In genomic region chr1:218866507-218866906, GRCh38 we compare ENCODE assay signal across 31 cellular contexts.
"Had no signal": no experiment of that assay in that cellular context is flagged by ENCODE, and none has a peak within 500 bp of the region (broad histone marks: within the 10 kb centered on the region; RNA-seq: fewer than 3 reads in every experiment).

No MANE protein-coding gene starts in this region.

- H3K36me3 Mint-ChIP-seq: activated CD4-positive, alpha-beta memory T cell treated with anti-CD3 and anti-CD28 coated beads for 36 hours; activated CD8-positive, alpha-beta memory T cell treated with anti-CD3 and anti-CD28 coated beads, Interleukin-2, amount 10 ng/mL, durations not matched to agents 7 days and 5 days; activated naive CD4-positive, alpha-beta T cell treated with anti-CD3 and anti-CD28 coated beads, Interleukin-2, amount 50 U/mL, for 24 hours; activated naive CD8-positive, alpha-beta T cell treated with anti-CD3 and anti-CD28 coated beads for 36 hours; brain had no signal

- H3K4me3 ChIP-seq: adrenal gland, breast epithelium, cardiac muscle cell, colonic mucosa had no signal

- H3K4me1 ChIP-seq: adrenal gland, breast epithelium, colonic mucosa had no signal

- H3K9me3 Mint-ChIP-seq: activated CD4-positive, alpha-beta T cell treated with anti-CD3 and anti-CD28 coated beads, Interleukin-2, amount 10 ng/mL, durations not matched to agents 24 days and 14 days; activated T-helper 1 cell treated with anti-CD3 and anti-CD28 coated beads, Interleukin-12 subunit alpha, Interleukin-12 subunit beta, Interleukin-2, Interleukin-4 antibody, amounts not matched to agents 30 ng/mL and 10 ng/mL and 1 ng/mL, durations not matched to agents 14 hours and 24 hours and 36 hours; activated T-helper 2 cell treated with anti-CD3 and anti-CD28 coated beads, Interferon-gamma antibody, Interleukin-2, Interleukin-4, amounts not matched to agents 10 μg/mL and 5 μg/mL and 100 μg/mL, durations not matched to agents 14 hours and 24 hours and 36 hours; T-helper 2 cell treated with Interferon-gamma antibody and Interleukin-4, amounts not matched to agents 5 μg/mL and 100 μg/mL, for 36 hours had no signal

- H3K27me3 ChIP-seq: adrenal gland, breast epithelium, cardiac muscle cell, colonic mucosa had no signal

- H3K4me1 Mint-ChIP-seq: activated B cell treated with CpG ODN at 0.5 μM for 24 hours; activated CD4-positive, alpha-beta T cell treated with anti-CD3 and anti-CD28 coated beads, Interleukin-2, amount 10 ng/mL, durations not matched to agents 24 days and 14 days; activated CD8-positive, alpha-beta memory T cell treated with anti-CD3 and anti-CD28 coated beads, Interleukin-2, amount 10 ng/mL, durations not matched to agents 7 days and 5 days; activated naive CD4-positive, alpha-beta T cell treated with anti-CD3 and anti-CD28 coated beads, Interleukin-2, amount 50 U/mL, for 24 hours; activated naive CD8-positive, alpha-beta T cell treated with anti-CD3 and anti-CD28 coated beads for 36 hours; activated naive CD8-positive, alpha-beta T cell treated with anti-CD3 and anti-CD28 coated beads, Interleukin-2, amount 50 U/mL, for 24 hours; T-helper 17 cell had no signal

- H3K27ac ChIP-seq: adrenal gland, breast epithelium, cardiac muscle cell, colonic mucosa, WERI-Rb-1 had no signal

- H3K27me3 Mint-ChIP-seq: activated B cell treated with CpG ODN at 0.5 μM for 24 hours; activated CD4-positive, alpha-beta memory T cell treated with anti-CD3 and anti-CD28 coated beads for 36 hours; activated CD4-positive, alpha-beta T cell treated with anti-CD3 and anti-CD28 coated beads, Interleukin-2, amount 10 ng/mL, durations not matched to agents 24 days and 14 days; activated CD8-positive, alpha-beta memory T cell treated with anti-CD3 and anti-CD28 coated beads, Interleukin-2, amount 10 ng/mL, durations not matched to agents 7 days and 5 days; activated naive CD4-positive, alpha-beta T cell treated with anti-CD3 and anti-CD28 coated beads, Interleukin-2, amount 50 U/mL, for 24 hours; activated naive CD8-positive, alpha-beta T cell treated with anti-CD3 and anti-CD28 coated beads for 36 hours; activated naive CD8-positive, alpha-beta T cell treated with anti-CD3 and anti-CD28 coated beads, Interleukin-2, amount 50 U/mL, for 24 hours; T-helper 17 cell had no signal

- H3K27ac Mint-ChIP-seq: activated B cell treated with CpG ODN at 0.5 μM for 24 hours; activated CD4-positive, alpha-beta memory T cell treated with anti-CD3 and anti-CD28 coated beads for 36 hours; activated CD4-positive, alpha-beta T cell treated with anti-CD3 and anti-CD28 coated beads, Interleukin-2, amount 10 ng/mL, durations not matched to agents 24 days and 14 days; activated CD8-positive, alpha-beta memory T cell treated with anti-CD3 and anti-CD28 coated beads, Interleukin-2, amount 10 ng/mL, durations not matched to agents 7 days and 5 days; activated CD8-positive, alpha-beta T cell treated with anti-CD3 and anti-CD28 coated beads, Interleukin-2, amount 10 ng/mL, durations not matched to agents 7 days and 5 days; activated naive CD4-positive, alpha-beta T cell treated with anti-CD3 and anti-CD28 coated beads for 36 hours; activated naive CD4-positive, alpha-beta T cell treated with anti-CD3 and anti-CD28 coated beads, Interleukin-2, amount 50 U/mL, for 24 hours; activated naive CD8-positive, alpha-beta T cell treated with anti-CD3 and anti-CD28 coated beads for 36 hours; activated naive CD8-positive, alpha-beta T cell treated with anti-CD3 and anti-CD28 coated beads, Interleukin-2, amount 50 U/mL, for 24 hours; activated T-helper 1 cell treated with anti-CD3 and anti-CD28 coated beads, Interleukin-12 subunit alpha, Interleukin-12 subunit beta, Interleukin-2, Interleukin-4 antibody, amounts not matched to agents 30 ng/mL and 10 ng/mL and 1 ng/mL, durations not matched to agents 14 hours and 24 hours and 36 hours; activated T-helper 2 cell treated with anti-CD3 and anti-CD28 coated beads, Interferon-gamma antibody, Interleukin-2, Interleukin-4, amounts not matched to agents 10 μg/mL and 5 μg/mL and 100 μg/mL, durations not matched to agents 14 hours and 24 hours and 36 hours; brain; T-helper 17 cell; T-helper 2 cell treated with Interferon-gamma antibody and Interleukin-4, amounts not matched to agents 5 μg/mL and 100 μg/mL, for 36 hours had no signal

- DNase-seq: activated B cell treated with CpG ODN at 0.5 μM for 24 hours; activated CD4-positive, alpha-beta memory T cell treated with anti-CD3 and anti-CD28 coated beads for 36 hours; activated CD4-positive, alpha-beta T cell treated with anti-CD3 and anti-CD28 coated beads, Interleukin-2, amount 10 ng/mL, durations not matched to agents 24 days and 14 days; activated CD8-positive, alpha-beta memory T cell treated with anti-CD3 and anti-CD28 coated beads, Interleukin-2, amount 10 ng/mL, durations not matched to agents 7 days and 5 days; activated CD8-positive, alpha-beta memory T cell treated with anti-CD3 and anti-CD28 coated beads, Interleukin-2, amount 50 U/mL, for 4 hours; activated CD8-positive, alpha-beta T cell treated with anti-CD3 and anti-CD28 coated beads, Interleukin-2, amount 10 ng/mL, durations not matched to agents 7 days and 5 days; activated effector memory CD4-positive, alpha-beta T cell treated with anti-CD3 and anti-CD28 coated beads, Interleukin-2, amount 50 U/mL, for 16 hours; activated naive CD4-positive, alpha-beta T cell treated with anti-CD3 and anti-CD28 coated beads for 36 hours; activated naive CD8-positive, alpha-beta T cell treated with anti-CD3 and anti-CD28 coated beads for 36 hours; activated naive CD8-positive, alpha-beta T cell treated with anti-CD3 and anti-CD28 coated beads, Interleukin-2, amount 50 U/mL, for 24 hours; activated T-cell treated with anti-CD3 and anti-CD28 coated beads, Interleukin-2, amount 50 U/mL, for 1 hour; activated T-cell treated with anti-CD3 and anti-CD28 coated beads, Interleukin-2, amount 50 U/mL, for 48 hours; adrenal gland; amygdala; aorta; central memory CD4-positive, alpha-beta T cell; cerebellar nuclear complex; colonic mucosa; effector CD8-positive, alpha-beta T cell; foreskin fibroblast; head of caudate nucleus; T-helper 17 cell; T1000; WERI-Rb-1 had no signal

- H3K4me3 Mint-ChIP-seq: activated B cell treated with CpG ODN at 0.5 μM for 24 hours; activated CD4-positive, alpha-beta memory T cell treated with anti-CD3 and anti-CD28 coated beads for 36 hours; activated CD4-positive, alpha-beta T cell treated with anti-CD3 and anti-CD28 coated beads, Interleukin-2, amount 10 ng/mL, durations not matched to agents 24 days and 14 days; activated CD8-positive, alpha-beta memory T cell treated with anti-CD3 and anti-CD28 coated beads, Interleukin-2, amount 10 ng/mL, durations not matched to agents 7 days and 5 days; activated CD8-positive, alpha-beta T cell treated with anti-CD3 and anti-CD28 coated beads, Interleukin-2, amount 10 ng/mL, durations not matched to agents 7 days and 5 days; activated naive CD4-positive, alpha-beta T cell treated with anti-CD3 and anti-CD28 coated beads for 36 hours; activated naive CD4-positive, alpha-beta T cell treated with anti-CD3 and anti-CD28 coated beads, Interleukin-2, amount 50 U/mL, for 24 hours; activated naive CD8-positive, alpha-beta T cell treated with anti-CD3 and anti-CD28 coated beads for 36 hours; activated naive CD8-positive, alpha-beta T cell treated with anti-CD3 and anti-CD28 coated beads, Interleukin-2, amount 50 U/mL, for 24 hours; activated T-helper 1 cell treated with anti-CD3 and anti-CD28 coated beads, Interleukin-12 subunit alpha, Interleukin-12 subunit beta, Interleukin-2, Interleukin-4 antibody, amounts not matched to agents 30 ng/mL and 10 ng/mL and 1 ng/mL, durations not matched to agents 14 hours and 24 hours and 36 hours; brain; T-helper 17 cell; T-helper 2 cell treated with Interferon-gamma antibody and Interleukin-4, amounts not matched to agents 5 μg/mL and 100 μg/mL, for 36 hours had no signal

- H3K36me3 ChIP-seq: adrenal gland, breast epithelium, cardiac muscle cell, colonic mucosa, WERI-Rb-1 had no signal
